18 cellular contexts compared by ENCODE assay signal in the genomic region with DNA sequence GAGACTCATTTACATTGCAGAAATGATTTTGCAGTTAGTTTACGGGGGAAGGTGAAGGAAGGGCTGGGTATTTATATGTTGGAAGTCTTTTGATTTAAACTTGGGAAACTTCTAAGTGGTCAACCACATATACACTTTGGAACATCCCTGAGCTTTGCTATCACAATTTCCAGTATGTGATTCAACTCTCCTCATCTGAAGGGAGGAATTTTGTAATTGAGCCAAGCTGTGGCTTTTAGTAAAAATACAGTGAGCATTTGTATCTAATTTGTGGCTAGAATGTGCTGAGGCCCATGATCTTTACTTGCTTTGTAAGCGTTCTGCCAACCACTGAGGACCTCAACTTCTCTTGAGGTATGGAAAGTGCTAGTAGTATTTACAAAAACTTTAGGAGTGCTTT.
DNase-seq lines count a peak whose midpoint lies in the region; ATAC-seq and TF ChIP-seq lines count a peak whose summit lies in the region.
"Had no signal": no experiment of that assay in that cellular context is flagged by ENCODE, and none has a peak within 500 bp of the region (broad histone marks: within the 10 kb centered on the region; RNA-seq: fewer than 3 reads in every experiment).

No MANE protein-coding gene starts in this region.

- in situ Hi-C loops in astrocyte of the cerebellum (cut with HindIII; ENCODE audit: low sequenced_read_pairs), result loop anchor here (25.0 kb wide), 1 partner anchor 1384 kb away; a partner anchor contains a TSS

- ATAC-seq in HG03439 (IDR thresholded peaks at IDR 0.05; ENCODE audit: unreplicated experiment) (no peak), HG03460 (IDR thresholded peaks at IDR 0.05; ENCODE audit: unreplicated experiment) (no peak)
- ATAC-seq: K562, Panc1 had no signal

- no peak overlapping the region for H3K4me3 ChIP-seq in astrocyte of the cerebellum (ENCODE audit: low read depth, low read length)
- H3K4me3 ChIP-seq: K562 had no signal

- DNase-seq in M059J (ENCODE audit: low read depth) (peak; percentile 1), astrocyte of the cerebellum (ENCODE audit: low read depth) (peak; percentile 93), fibroblast of peridontal ligament (ENCODE audit: extremely low read depth) (peak; percentile 99), stromal cell of bone marrow (ENCODE audit: low read depth) (peak; percentile 58), GF-D8 (lab: John Stamatoyannopoulos, UW) (no peak), DMS79 treated with DMSO at 0.1 percent for 48 hours (lab: John Stamatoyannopoulos, UW) (no peak)
- DNase-seq: BE2C; Calu3; CD4-positive, alpha-beta T cell; H9; NCI-H1436; NCI-H2029; NCI-H2171; NCI-H446 treated with DMSO at 0.1 percent for 48 hours had no signal

- no peak for TF ChIP-seq CTCF in astrocyte of the cerebellum (IDR thresholded peaks at IDR 0.05; ENCODE audit: low read depth, low read length, missing control alignments)

Comparison
In these comparisons a context has a peak if more than half of its experiments do, and no peak if none do; other contexts are left out.
1. DNase-seq: peak in M059J (single experiment), astrocyte of the cerebellum (single experiment), fibroblast of peridontal ligament (single experiment) and stromal cell of bone marrow (single experiment); none in GF-D8 (single experiment) and DMS79 treated with DMSO at 0.1 percent for 48 hours (single experiment).